ENCODE assay signal across 8 cellular contexts in genomic region chr5:71586941-71587708, GRCh38. TPM values are rescaled to one million over a fixed set of nuclear protein-coding genes. Genes with fewer than 3 reads are reported as not detected.
DNase-seq lines count a peak whose midpoint lies in the region; ATAC-seq and TF ChIP-seq lines count a peak whose summit lies in the region.

Gene MCCC2 (plus strand): TSS chr5:71587340. CDS start chr5:71587426, 86 bp downstream.

- H3K4me1 ChIP-seq in liver (ENCODE audit: control insufficient read depth in 4 of 4, insufficient read depth in 4 of 4, low read length in 3 of 4): peaks cover 5 to 25% (median 12%) of the 10 kb centered on the region in 4 donors

- no peaks in the 10 kb centered on the region for H3K9me3 Mint-ChIP-seq in activated CD4-positive, alpha-beta memory T cell treated with anti-CD3 and anti-CD28 coated beads for 36 hours

- no peaks in the 10 kb centered on the region for H3K36me3 ChIP-seq in liver (ENCODE audit: control insufficient read depth in 4 of 4, insufficient read depth in 3 of 4, low read depth in 1 of 4, low read length in 3 of 4)

- peaks cover 2% of the 10 kb centered on the region for H3K36me3 Mint-ChIP-seq in activated CD4-positive, alpha-beta memory T cell treated with anti-CD3 and anti-CD28 coated beads for 36 hours

- no peaks in the 10 kb centered on the region for H3K27me3 Mint-ChIP-seq in activated CD4-positive, alpha-beta memory T cell treated with anti-CD3 and anti-CD28 coated beads for 36 hours

- peak; percentile 98 for DNase-seq in CD1c-positive myeloid dendritic cell (ENCODE audit: extremely low spot score)
- peak; percentile 97 for DNase-seq in NCI-H82 (lab: John Stamatoyannopoulos, UW)
- peak; percentile 98 for DNase-seq in activated CD4-positive, alpha-beta memory T cell treated with anti-CD3 and anti-CD28 coated beads for 36 hours
- DNase-seq in dermis microvascular lymphatic vessel endothelial cell (ENCODE audit: low read depth in 2 of 2): peak; percentile 85 to 97
- peak; percentile 97 for DNase-seq in stimulated activated CD4-positive, alpha-beta T cell treated with anti-CD3 and anti-CD28 coated beads, Interleukin-4, amount 100 ng/mL, for 1 hour

- peaks cover 34% of the 10 kb centered on the region for H3K4me1 Mint-ChIP-seq in activated CD4-positive, alpha-beta memory T cell treated with anti-CD3 and anti-CD28 coated beads for 36 hours (ENCODE audit: low read depth)

- H3K27me3 ChIP-seq in liver (ENCODE audit: control insufficient read depth in 4 of 4, insufficient read depth in 4 of 4, low read length in 3 of 4): no peaks in the 10 kb centered on the region

- intact Hi-C loops in activated CD4-positive, alpha-beta memory T cell treated with anti-CD3 and anti-CD28 coated beads for 36 hours (cut with micrococcal nuclease): loop anchor here (1.0 to 5.0 kb wide), 4 partner anchors 14 to 1910 kb away; partner anchors contain the start of genes BDP1 and BTF3

- peak within 1 kb of the TSS; percentile 70 to 96 (median 86) for H3K4me3 ChIP-seq in liver (ENCODE audit: low read depth in 1 of 3, low read length in 3 of 3)

- under 1% methylated on average over 56 of the region's 56 CpGs for WGBS in liver

- TF ChIP-seq CTCF in liver (IDR thresholded peaks at IDR 0.05; ENCODE audit: low read depth, low read length, missing input control): no peak

- CTCF ChIA-PET in activated CD4-positive, alpha-beta memory T cell treated with anti-CD3 and anti-CD28 coated beads for 36 hours (lab: Charles Lee): interaction anchor here (0.7 to 6.8 kb wide), 5 partner anchors 11 to 689 kb away, joined by 3 to 70 read pairs (median 3); no protein-coding TSS in a partner anchor

- POLR2A ChIA-PET in activated CD4-positive, alpha-beta memory T cell treated with anti-CD3 and anti-CD28 coated beads for 36 hours (lab: Charles Lee): interaction anchor here (0.7 to 2.4 kb wide), 3 partner anchors 14 to 574 kb away, joined by 3 to 16 read pairs (median 4); no protein-coding TSS in a partner anchor

- peak within 1 kb of the TSS; percentile 88 to 92 for H3K27ac ChIP-seq in liver (ENCODE audit: low read depth in 1 of 2, low read length in 2 of 2)

- TF ChIP-seq RAD21 in liver (IDR thresholded peaks at IDR 0.05): peak in 1 of 2 donors; percentile 13

- H3K9me3 ChIP-seq in liver (ENCODE audit: control insufficient read depth in 4 of 4, low read length in 3 of 4): no peaks in the 10 kb centered on the region

- H3K27ac Mint-ChIP-seq in activated CD4-positive, alpha-beta memory T cell treated with anti-CD3 and anti-CD28 coated beads for 36 hours: peak within 1 kb of the TSS; percentile 90

- H3K4me3 Mint-ChIP-seq in activated CD4-positive, alpha-beta memory T cell treated with anti-CD3 and anti-CD28 coated beads for 36 hours: peak within 1 kb of the TSS; percentile 84

- peak; percentile 97 for ATAC-seq in GM19438 (IDR thresholded peaks at IDR 0.05; ENCODE audit: low read depth, unreplicated experiment)
- peak; percentile 96 for ATAC-seq in HG03571 (IDR thresholded peaks at IDR 0.05; ENCODE audit: unreplicated experiment)

- peak within 1 kb of the TSS; percentile 87 to 98 for H3K9ac ChIP-seq in liver (ENCODE audit: low read depth in 1 of 2, low read length in 2 of 2)

TF ChIP-seq in liver, 16 proteins besides CTCF, POLR2A, EP300 and RAD21:
- TF ChIP-seq MAX (IDR thresholded peaks at IDR 0.05): peak; percentile 14
- peak; percentile 58 for TF ChIP-seq REST (IDR thresholded peaks at IDR 0.05)
- peak; percentile 55 for TF ChIP-seq YY1 (IDR thresholded peaks at IDR 0.05)
- peak; percentile 78 for TF ChIP-seq SP1 (IDR thresholded peaks at IDR 0.05)
- no peak for TF ChIP-seq RXRA (IDR thresholded peaks at IDR 0.05)
- TF ChIP-seq FOXA2 (IDR thresholded peaks at IDR 0.05): no peak
- TF ChIP-seq FOXA1 (IDR thresholded peaks at IDR 0.05): no peak
- peak in 1 of 2 donors; percentile 25 for TF ChIP-seq HNF4A (conservative IDR thresholded peaks at IDR 0.05)
- TF ChIP-seq ZBTB33 (IDR thresholded peaks at IDR 0.05): peak; percentile 97
- TF ChIP-seq HNF4G (IDR thresholded peaks at IDR 0.05): no peak
- TF ChIP-seq EGR1 (IDR thresholded peaks at IDR 0.05; ENCODE audit: low read depth in 2 of 2): no peak
- no peak for TF ChIP-seq JUND (IDR thresholded peaks at IDR 0.05)
- TF ChIP-seq NR2F2 (IDR thresholded peaks at IDR 0.05): no peak
- no peak for TF ChIP-seq ATF3 (IDR thresholded peaks at IDR 0.05)
- peak in 1 of 2 donors; percentile 44 for TF ChIP-seq GABPA (IDR thresholded peaks at IDR 0.05 in 1 of 2, conservative IDR thresholded peaks at IDR 0.05 in 1 of 2)
- TF ChIP-seq TAF1 (conservative IDR thresholded peaks at IDR 0.05): peak; percentile 27

RNA-seq across cellular contexts. Expression of gene MCCC2, which starts in this region (rescaled TPM):
- 10 to 100 TPM; 52.8 to 54.4 TPM for total RNA-seq in activated CD4-positive, alpha-beta memory T cell treated with anti-CD3 and anti-CD28 coated beads for 36 hours
- total RNA-seq in dermis microvascular lymphatic vessel endothelial cell (20.3 and 29.2 TPM in 2 replicates), liver (10 to 100 TPM; 28.0 to 75.8 TPM)
- polyA plus RNA-seq in liver: 10 to 100 TPM; 47.9 to 82.4 TPM

Comparison
In these comparisons a context has a peak if more than half of its experiments do, and no peak if none do; other contexts are left out.
1. Peak in every context shown above with its lines: DNase-seq, ATAC-seq, H3K4me3 ChIP-seq and H3K27ac ChIP-seq.